ENCODE assay signal across 10 cellular contexts in the genomic region with DNA sequence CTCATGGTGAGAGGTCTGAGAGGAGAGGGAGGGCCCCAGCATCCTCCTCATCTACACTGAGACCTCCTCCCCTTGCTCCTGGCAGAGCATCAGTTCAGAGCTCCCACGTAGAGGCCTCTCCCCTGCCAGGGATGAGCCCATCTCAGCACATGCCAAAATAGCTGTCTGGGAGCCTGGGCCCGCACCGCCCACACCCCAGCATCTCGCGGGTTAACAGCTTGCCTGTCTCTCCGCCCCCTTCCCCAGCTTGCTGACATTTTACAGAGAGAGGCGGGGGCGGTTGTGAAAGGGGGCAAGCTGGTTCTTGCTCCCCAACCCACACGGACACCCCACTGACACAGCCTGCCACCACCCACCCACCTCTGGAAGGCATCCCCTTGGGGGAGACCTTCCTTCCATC. TPM values are rescaled to one million over a fixed set of nuclear protein-coding genes. Genes with fewer than 3 reads are reported as not detected.
A peak's percentile ranks its signal among the peaks of the same experiment; 100 is the strongest.
DNase-seq lines count a peak whose midpoint lies in the region; ATAC-seq, FAIRE-seq and TF ChIP-seq lines count a peak whose summit lies in the region.
"Had no signal": no experiment of that assay in that cellular context is flagged by ENCODE, and none has a peak within 500 bp of the region (broad histone marks: within the 10 kb centered on the region; RNA-seq: fewer than 3 reads in every experiment).

No MANE protein-coding gene starts in this region.

- ATAC-seq in naive thymus-derived CD8-positive, alpha-beta T cell: no peak
- no peak for ATAC-seq in GM18498 (IDR thresholded peaks at IDR 0.05; ENCODE audit: unreplicated experiment)
- ATAC-seq: gastroesophageal sphincter had no signal

- H3K27me3 Mint-ChIP-seq in MCF 10A (ENCODE audit: insufficient read depth, unreplicated experiment): no peaks in the 10 kb centered on the region
- no peaks in the 10 kb centered on the region for H3K27me3 Mint-ChIP-seq in naive thymus-derived CD8-positive, alpha-beta T cell

- POLR2A ChIA-PET in MCF 10A (lab: Yijun Ruan, JAX): no interaction called here
- POLR2A ChIA-PET in naive thymus-derived CD8-positive, alpha-beta T cell (lab: Charles Lee): interaction anchor here (4.1 to 15.9 kb wide), 3 partner anchors 11 to 22 kb away, joined by 30 to 303 read pairs (median 287); no protein-coding TSS in a partner anchor

- peaks cover 26% of the 10 kb centered on the region for H3K4me1 Mint-ChIP-seq in MCF 10A (ENCODE audit: insufficient read depth, unreplicated experiment)
- H3K4me1 Mint-ChIP-seq in naive thymus-derived CD8-positive, alpha-beta T cell: peaks cover 48 to 94% (median 91%) of the 10 kb centered on the region in 4 donors

- no peak overlapping the region for H3K4me3 Mint-ChIP-seq in MCF 10A (ENCODE audit: unreplicated experiment)
- peak overlapping the region; percentile 76 to 98 (median 87) for H3K4me3 Mint-ChIP-seq in naive thymus-derived CD8-positive, alpha-beta T cell

- no TSS peak for BruUV-seq in MCF 10A (replicated peaks; lab: Mats Ljungman, UMichigan)

- H3K27me3 ChIP-seq in breast epithelium (no peaks in the 10 kb centered on the region), suprapubic skin (no peaks in the 10 kb centered on the region)
- H3K27me3 ChIP-seq: gastroesophageal sphincter had no signal

- WGBS in suprapubic skin: no CpG with 5 or more reads among the region's 9 CpGs

- no peaks in the 10 kb centered on the region for H3K9me3 Mint-ChIP-seq in MCF 10A (ENCODE audit: unreplicated experiment)
- no peaks in the 10 kb centered on the region for H3K9me3 Mint-ChIP-seq in naive thymus-derived CD8-positive, alpha-beta T cell

- no peak for FAIRE-seq in GM12891 (lab: Jason Lieb, UNC)

- CTCF ChIA-PET in MCF 10A (lab: Yijun Ruan, JAX): interaction anchor here (0.6 to 2.6 kb wide), 8 partner anchors 9 to 348 kb away, joined by 3 to 8 read pairs (median 4); no protein-coding TSS in a partner anchor

- no peak overlapping the region for H3K4me3 ChIP-seq in breast epithelium
- H3K4me3 ChIP-seq in suprapubic skin: no peak overlapping the region
- H3K4me3 ChIP-seq: gastroesophageal sphincter had no signal

- no peak for TF ChIP-seq EP300 in suprapubic skin (IDR thresholded peaks at IDR 0.05)

- peaks cover 3% of the 10 kb centered on the region for H3K36me3 Mint-ChIP-seq in MCF 10A (ENCODE audit: insufficient read depth, unreplicated experiment)
- H3K36me3 Mint-ChIP-seq in naive thymus-derived CD8-positive, alpha-beta T cell: peaks cover 0 to 27% (median 0%) of the 10 kb centered on the region in 3 donors

- H3K27ac ChIP-seq in breast epithelium (peak overlapping the region; percentile 86 to 91), suprapubic skin (peak overlapping the region; percentile 69)
- H3K27ac ChIP-seq: gastroesophageal sphincter had no signal

- no peaks in the 10 kb centered on the region for H3K36me3 ChIP-seq in breast epithelium
- H3K36me3 ChIP-seq in suprapubic skin: no peaks in the 10 kb centered on the region

- H3K9me3 ChIP-seq in breast epithelium (no peaks in the 10 kb centered on the region), suprapubic skin (no peaks in the 10 kb centered on the region)
- H3K9me3 ChIP-seq: gastroesophageal sphincter had no signal

- intact Hi-C loops in breast epithelium (cut with DNase I; ENCODE audit: low total_unique reads): no loop called here
- intact Hi-C loops in MCF 10A (cut with micrococcal nuclease): no loop called here

- TF ChIP-seq POLR2A in breast epithelium (IDR thresholded peaks at IDR 0.05) (no peak), suprapubic skin (IDR thresholded peaks at IDR 0.05) (no peak), GM12891 (IDR thresholded peaks at IDR 0.05; ENCODE audit: low read depth, low read length) (no peak)

- TF ChIP-seq CTCF in breast epithelium (IDR thresholded peaks at IDR 0.05) (no peak), MCF 10A (IDR thresholded peaks at IDR 0.05; ENCODE audit: unreplicated experiment) (no peak), suprapubic skin (IDR thresholded peaks at IDR 0.05) (no peak)

- no peak overlapping the region for H3K27ac Mint-ChIP-seq in MCF 10A (ENCODE audit: low read depth, unreplicated experiment)
- H3K27ac Mint-ChIP-seq in naive thymus-derived CD8-positive, alpha-beta T cell: peak overlapping the region; percentile 88 to 95 (median 94)

- H3K4me1 ChIP-seq in breast epithelium (peaks cover 28 to 48% of the 10 kb centered on the region in 2 donors), suprapubic skin (peaks cover 71% of the 10 kb centered on the region)

- DNase-seq in breast epithelium (ENCODE audit: low spot score in 2 of 2) (no peak), MCF 10A (ENCODE audit: unreplicated experiment) (no peak), suprapubic skin (ENCODE audit: low spot score in 2 of 2) (no peak), GM12891 (ENCODE audit: insufficient read length, low spot score) (no peak), Kasumi-1 (lab: John Stamatoyannopoulos, UW) (no peak)
- peak; percentile 36 for DNase-seq in activated T-helper 9 cell treated with anti-CD3 and anti-CD28 coated beads, Interleukin-2, amount 50 U/mL, for 16 hours (ENCODE audit: low read depth)
- DNase-seq in naive thymus-derived CD8-positive, alpha-beta T cell: no peak
- DNase-seq: NCI-H524 treated with DMSO at 0.1 percent for 48 hours had no signal

TF ChIP-seq in GM12891, 5 proteins besides CTCF, POLR2A, EP300 and RAD21:
- TF ChIP-seq POLR2AphosphoS5 (IDR thresholded peaks at IDR 0.05; ENCODE audit: low read depth, low read length): no peak
- no peak for TF ChIP-seq TAF1 (IDR thresholded peaks at IDR 0.05; ENCODE audit: low read depth, low read length)
- no peak for TF ChIP-seq POU2F2 (IDR thresholded peaks at IDR 0.05; ENCODE audit: low read depth, low read length)
- no peak for TF ChIP-seq PAX5 (IDR thresholded peaks at IDR 0.05; ENCODE audit: insufficient read depth, low read length, severe bottlenecking)
- no peak for TF ChIP-seq SPI1 (IDR thresholded peaks at IDR 0.05; ENCODE audit: low read depth, low read length)

RNA-seq across cellular contexts. Expression of gene DGKZ, which starts 6.4 kb away (rescaled TPM):
- total RNA-seq in breast epithelium: 10 to 100 TPM; 42.3 to 46.5 (median 46.2) TPM
- 52.8 and 57.9 TPM in 2 replicates for total RNA-seq in MCF 10A (2022)
- 100 to 1,000 TPM; 234 to 243 TPM for total RNA-seq in naive thymus-derived CD8-positive, alpha-beta T cell
- polyA plus RNA-seq in naive thymus-derived CD8-positive, alpha-beta T cell: 10 to 100 TPM; 47.1 to 71.0 (median 52.5) TPM
- total RNA-seq in suprapubic skin: 10 to 100 TPM; 60.5 to 91.0 (median 73.4) TPM
- 39.6 TPM for polyA plus RNA-seq in GM12891 (2012; ENCODE audit: low read depth, missing spikeins)

RNA-seq across cellular contexts. Expression of gene MDK, which starts 27.8 kb away (rescaled TPM):
- total RNA-seq in breast epithelium (100 to 1,000 TPM in 1 of 3 donors, 10 to 100 TPM in 2; 20.5 to 115 (median 54.7) TPM), MCF 10A (2022) (0.49 and 1.8 TPM in 2 replicates), suprapubic skin (10 to 100 TPM in 3 of 4 donors, 1 to 10 TPM in 1; 9.1 to 22.6 (median 13.9) TPM)
- 1 to 10 TPM; 7.2 to 8.0 TPM for total RNA-seq in naive thymus-derived CD8-positive, alpha-beta T cell
- under 1 TPM in 1 of 3 donors, not detected in 2; 0.52 TPM for polyA plus RNA-seq in naive thymus-derived CD8-positive, alpha-beta T cell
- 2.5 TPM for polyA plus RNA-seq in GM12891 (2012; ENCODE audit: low read depth, missing spikeins)

RNA-seq across cellular contexts. Expression of gene CHRM4, which starts 37.9 kb away (rescaled TPM):
- 1 to 10 TPM in 1 of 3 donors, under 1 TPM in 1, not detected in 1; 0.66 to 1.1 TPM for total RNA-seq in breast epithelium
- not detected in 2 replicates for total RNA-seq in MCF 10A (2022)
- under 1 TPM; 0.25 to 0.73 TPM for total RNA-seq in naive thymus-derived CD8-positive, alpha-beta T cell
- under 1 TPM in 2 of 3 donors, not detected in 1; 0.16 to 0.18 TPM for polyA plus RNA-seq in naive thymus-derived CD8-positive, alpha-beta T cell
- total RNA-seq in suprapubic skin: 1 to 10 TPM in 3 of 4 donors, under 1 TPM in 1; 0.80 to 3.0 (median 2.6) TPM
- 0.22 TPM for polyA plus RNA-seq in GM12891 (2012; ENCODE audit: low read depth, missing spikeins)
